Comparison of ENCODE assay signal across 7 cellular contexts in the genomic region with DNA sequence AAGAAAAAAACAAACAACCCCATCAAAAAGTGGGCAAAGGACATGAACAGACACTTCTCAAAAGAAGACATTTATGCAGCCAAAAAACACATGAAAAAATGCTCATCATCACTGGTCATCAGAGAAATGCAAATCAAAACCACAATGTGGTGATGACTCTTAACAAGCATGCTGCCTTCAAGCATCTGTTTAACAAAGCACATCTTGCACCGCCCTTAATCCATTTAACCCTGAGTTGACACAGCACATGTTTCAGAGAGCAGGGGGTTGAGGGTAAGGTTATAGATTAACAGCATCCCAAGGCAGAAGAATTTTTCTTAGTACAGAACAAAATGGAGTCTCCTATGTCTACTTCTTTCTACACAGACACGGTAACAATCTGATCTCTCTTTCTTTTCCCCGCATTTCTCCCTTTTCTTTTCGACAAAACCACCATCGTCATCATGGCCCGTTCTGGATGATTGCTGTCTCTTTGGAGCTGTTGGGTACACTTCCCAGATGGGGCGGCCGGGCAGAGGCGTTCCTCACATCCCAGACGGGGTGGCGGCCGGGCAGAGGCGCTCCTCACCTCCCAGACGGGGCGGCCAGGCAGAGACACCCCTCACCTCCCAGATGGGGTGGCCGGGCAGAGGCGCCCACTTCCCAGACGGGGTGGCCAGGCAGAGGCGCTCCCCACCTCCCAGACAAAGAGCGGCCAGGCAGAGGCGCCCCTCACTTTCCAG. TPM values are rescaled to one million over a fixed set of nuclear protein-coding genes. Genes with fewer than 3 reads are reported as not detected.
DNase-seq lines count a peak whose midpoint lies in the region; ATAC-seq, FAIRE-seq and TF ChIP-seq lines count a peak whose summit lies in the region.
"Not testable (repeated sequence)": the region's sequence is repeated elsewhere in the genome, so short reads cannot be mapped to it uniquely, and the experiment has no call there.

No MANE protein-coding gene starts in this region.

- H3K36me3 Mint-ChIP-seq in astrocyte (ENCODE audit: low read depth, unreplicated experiment) = not testable (repeated sequence)

- H3K4me1 ChIP-seq in astrocyte (ENCODE audit: insufficient read depth, low read length) (peaks cover 25% of the 10 kb centered on the region), foreskin keratinocyte (peaks cover 19% of the 10 kb centered on the region), skeletal muscle satellite cell (ENCODE audit: control insufficient read depth, insufficient read depth, low read length) (peaks cover 56% of the 10 kb centered on the region)

- peak overlapping the region; percentile 91 for H3K27ac Mint-ChIP-seq in astrocyte (ENCODE audit: unreplicated experiment)

- peak overlapping the region; percentile 71 for H3K4me3 Mint-ChIP-seq in astrocyte (ENCODE audit: unreplicated experiment)

- peak; percentile 18 for ATAC-seq in foreskin keratinocyte

- not testable (repeated sequence) for H3K36me3 ChIP-seq in astrocyte (ENCODE audit: insufficient read depth, low read length); skeletal muscle satellite cell (ENCODE audit: insufficient read depth, low read length)

- H3K9me3 Mint-ChIP-seq in astrocyte (ENCODE audit: unreplicated experiment) = not testable (repeated sequence)

- H4K20me1 ChIP-seq in astrocyte (ENCODE audit: insufficient read depth, low read length) = not testable (repeated sequence)

- not testable (repeated sequence) for H3K27me3 Mint-ChIP-seq in astrocyte (ENCODE audit: low read depth, unreplicated experiment)

- H2AFZ ChIP-seq in astrocyte (ENCODE audit: low read depth, low read length) = not testable (repeated sequence)

- not testable (repeated sequence) for H3K79me2 ChIP-seq in astrocyte (ENCODE audit: insufficient read depth, low read length)

- not testable (repeated sequence) for H3K9me3 ChIP-seq in astrocyte (ENCODE audit: insufficient read depth, low read depth, low read length); skeletal muscle satellite cell (replicated peaks; ENCODE audit: low read length)

- FAIRE-seq in astrocyte (lab: Jason Lieb, UNC) = not testable (repeated sequence)

- H3K4me1 Mint-ChIP-seq in astrocyte (ENCODE audit: low read depth, unreplicated experiment) = peaks cover 26% of the 10 kb centered on the region

- TF ChIP-seq CTCF in astrocyte (IDR thresholded peaks at IDR 0.05; ENCODE audit: insufficient read depth, low read depth, low read length); epithelial cell of esophagus (IDR thresholded peaks at IDR 0.05; ENCODE audit: insufficient read depth, low read depth, low read length, missing control alignments); foreskin keratinocyte (conservative IDR thresholded peaks at IDR 0.05): not testable (repeated sequence)

- DNase-seq in GM04503 (ENCODE audit: low read depth) (peak; percentile 65), M059J (ENCODE audit: low read depth) (peak; percentile 76), astrocyte (ENCODE audit: low read depth) (peak; percentile 86), epithelial cell of esophagus (ENCODE audit: low read depth) (peak; percentile 29), foreskin keratinocyte (peak; percentile 17 to 51), myocyte (ENCODE audit: low read depth) (peak; percentile 66)

- not testable (repeated sequence) for H3K9ac ChIP-seq in astrocyte (ENCODE audit: low read length)
- peak overlapping the region; percentile 14 for H3K9ac ChIP-seq in skeletal muscle satellite cell (ENCODE audit: low read depth, low read length)

- H3K27ac ChIP-seq in astrocyte (ENCODE audit: low read depth, low read length) = peak overlapping the region; percentile 27
- not testable (repeated sequence) for H3K27ac ChIP-seq in foreskin keratinocyte

- not testable (repeated sequence) for H3K27me3 ChIP-seq in astrocyte (ENCODE audit: insufficient read depth, low read length); foreskin keratinocyte; skeletal muscle satellite cell (ENCODE audit: control insufficient read depth, insufficient read depth, low read length)

- H3K4me3 ChIP-seq in astrocyte (ENCODE audit: insufficient read depth, low read depth, low read length); epithelial cell of esophagus (ENCODE audit: low read length); skeletal muscle satellite cell (ENCODE audit: low read length): not testable (repeated sequence)

- H3K4me2 ChIP-seq in astrocyte (ENCODE audit: low read length); skeletal muscle satellite cell (ENCODE audit: low read length): not testable (repeated sequence)

RNA-seq across cellular contexts. Expression of a gene that starts 7.2 kb away (rescaled TPM):
- total RNA-seq in M059J (2014; rRNA removed; shearing (Covaris generic)) = 85.3 and 96.5 TPM in 2 replicates
- 11.9 TPM in 2 replicates for total RNA-seq in astrocyte
- 26.8 and 27.4 TPM in 2 replicates for total RNA-seq in foreskin keratinocyte
- polyA plus RNA-seq in foreskin keratinocyte = 13.8 and 17.4 TPM in 2 replicates
- 12.4 and 15.8 TPM in 2 replicates for total RNA-seq in myocyte
- polyA plus RNA-seq in myocyte (2012) = 4.2 TPM
- 46.1 and 51.3 TPM in 2 replicates for total RNA-seq in skeletal muscle satellite cell (2012; rRNA removed)

Comparison
In these comparisons a context has a peak if more than half of its experiments do, and no peak if none do; other contexts are left out.
1. DNase-seq: peak in every context shown above with its lines; median percentile 86 in astrocyte; 76 in M059J; 66 in myocyte; 65 in GM04503; 34 in foreskin keratinocyte; 29 in epithelial cell of esophagus.